25 cellular contexts compared by ENCODE assay signal in genomic region chr6:68139130-68139529, GRCh38.
DNase-seq lines count a peak whose midpoint lies in the region; ATAC-seq lines count a peak whose summit lies in the region.
"Had no signal": no experiment of that assay in that cellular context is flagged by ENCODE, and none has a peak within 500 bp of the region (broad histone marks: within the 10 kb centered on the region; RNA-seq: fewer than 3 reads in every experiment).

No MANE protein-coding gene starts in this region.

- peak; percentile 29 for DNase-seq in NCI-H82 (lab: John Stamatoyannopoulos, UW)
- DNase-seq in NCI-H82 treated with DMSO at 0.1 percent for 48 hours (lab: John Stamatoyannopoulos, UW; ENCODE audit: unreplicated experiment), result no peak
- peak; percentile 82 for DNase-seq in NCI-H345 treated with DMSO at 0.1 percent for 48 hours (lab: John Stamatoyannopoulos, UW; ENCODE audit: unreplicated experiment)
- peak; percentile 67 for DNase-seq in iPS DF 19.7 (ENCODE audit: low read depth, low spot score)
- no peak for DNase-seq in trophoblast cell
- DNase-seq: activated CD4-positive, alpha-beta T cell treated with anti-CD3 and anti-CD28 coated beads for 36 hours; activated CD8-positive, alpha-beta T cell treated with anti-CD3 and anti-CD28 coated beads, Interleukin-2, amount 10 ng/mL, durations not matched to agents 7 days and 5 days; amygdala; MM.1S; mucosa of descending colon; NCI-H1694; NCI-H526 treated with DMSO at 0.1 percent for 48 hours; ovary; PC-3; Right ventricle myocardium superior; small intestine had no signal

- no peak overlapping the region for H4K12ac ChIP-seq in trophoblast cell (ENCODE audit: low read depth, low read length)

- H2BK5ac ChIP-seq in trophoblast cell (ENCODE audit: low read depth, low read length, poor library complexity), result no peak overlapping the region

- WGBS in trophoblast cell (ENCODE audit: extremely low coverage, insufficient coverage, insufficient read length), result no CpG with 5 or more reads among the region's 1 CpG

- no peak overlapping the region for H4K91ac ChIP-seq in trophoblast cell (ENCODE audit: low read depth, low read length)

- no peak overlapping the region for H3K4ac ChIP-seq in trophoblast cell (ENCODE audit: low read depth, low read length)

- no peak overlapping the region for H3K23ac ChIP-seq in trophoblast cell (ENCODE audit: low read length)

- H3K9me3 ChIP-seq in trophoblast cell (ENCODE audit: insufficient read depth, low read depth, low read length), result no peaks in the 10 kb centered on the region
- H3K9me3 ChIP-seq: BLaER1, ovary, thoracic aorta had no signal

- no peak overlapping the region for H3K4me2 ChIP-seq in trophoblast cell (ENCODE audit: low read length)
- H3K4me2 ChIP-seq: BLaER1, KMS-11 had no signal

- no peak overlapping the region for H2AK5ac ChIP-seq in trophoblast cell (ENCODE audit: low read length)

- no peak overlapping the region for H3K4me3 ChIP-seq in trophoblast cell (ENCODE audit: low read depth, low read length)
- H3K4me3 ChIP-seq: BLaER1, GM12878, lung, mucosa of descending colon, ovary, thoracic aorta had no signal

- H3K27ac ChIP-seq in trophoblast cell (ENCODE audit: low read depth, low read length), result no peak overlapping the region
- H3K27ac ChIP-seq: BLaER1, KMS-11, ovary, thoracic aorta had no signal

- H3K18ac ChIP-seq in trophoblast cell (ENCODE audit: low read length), result no peak overlapping the region

- H3K79me2 ChIP-seq in trophoblast cell (ENCODE audit: control insufficient read depth, insufficient read depth, low read length, poor library complexity), result no peaks in the 10 kb centered on the region

- no peak overlapping the region for H3K9ac ChIP-seq in trophoblast cell (ENCODE audit: low read length)
- H3K9ac ChIP-seq: BLaER1, KMS-11 had no signal

- H2AFZ ChIP-seq in trophoblast cell (ENCODE audit: insufficient read depth, low read length, poor library complexity), result no peak overlapping the region

- no peak overlapping the region for H2BK12ac ChIP-seq in trophoblast cell (ENCODE audit: low read length)

- no peak overlapping the region for H4K8ac ChIP-seq in trophoblast cell (ENCODE audit: low read depth, low read length)

- H3K36me3 ChIP-seq in trophoblast cell (ENCODE audit: control insufficient read depth in 1 of 2, insufficient read depth in 2 of 2, low read length in 2 of 2), result no peaks in the 10 kb centered on the region
- H3K36me3 ChIP-seq: BLaER1, ovary, thoracic aorta had no signal

- no peak overlapping the region for H3K14ac ChIP-seq in trophoblast cell (ENCODE audit: low read length)

- H3K27me3 ChIP-seq in trophoblast cell (ENCODE audit: insufficient read depth, low read length), result no peaks in the 10 kb centered on the region
- H3K27me3 ChIP-seq: BLaER1, ovary had no signal

- no peak for ATAC-seq in HG03039 (IDR thresholded peaks at IDR 0.05; ENCODE audit: unreplicated experiment)
- ATAC-seq in HG02885 (IDR thresholded peaks at IDR 0.05; ENCODE audit: poor library complexity, unreplicated experiment), result no peak
- ATAC-seq in GM21619 (IDR thresholded peaks at IDR 0.05; ENCODE audit: unreplicated experiment), result no peak
- ATAC-seq: activated CD4-positive, alpha-beta T cell treated with anti-CD3 and anti-CD28 coated beads for 36 hours; activated CD8-positive, alpha-beta T cell treated with anti-CD3 and anti-CD28 coated beads, Interleukin-2, amount 10 ng/mL, durations not matched to agents 7 days and 5 days; GM12878; mucosa of descending colon; natural killer cell treated with Interleukin-12 subunit alpha and Interleukin-12 subunit beta and Interleukin-15 and Interleukin-18, amount 100 ng/mL, for 72 hours; PC-3 had no signal

- H2BK120ac ChIP-seq in trophoblast cell (ENCODE audit: insufficient read depth, low read length, poor library complexity), result no peak overlapping the region

- H3K79me1 ChIP-seq in trophoblast cell (ENCODE audit: low read length), result no peaks in the 10 kb centered on the region

- no peaks in the 10 kb centered on the region for H3K4me1 ChIP-seq in trophoblast cell (ENCODE audit: control insufficient read depth in 1 of 2, insufficient read depth in 2 of 2, low read length in 2 of 2)
- H3K4me1 ChIP-seq: BLaER1 had no signal

Comparison
In these comparisons a context has a peak if more than half of its experiments do, and no peak if none do; other contexts are left out.
1. DNase-seq: peak in NCI-H82 (single experiment), NCI-H345 treated with DMSO at 0.1 percent for 48 hours (single experiment) and iPS DF 19.7 (single experiment); none in NCI-H82 treated with DMSO at 0.1 percent for 48 hours (single experiment) and trophoblast cell (0 of 2).